In genomic region chr5:127001621-127002296, GRCh38 we compare ENCODE assay signal across 12 cellular contexts. TPM values are rescaled to one million over a fixed set of nuclear protein-coding genes. Genes with fewer than 3 reads are reported as not detected.
DNase-seq lines count a peak whose midpoint lies in the region; ATAC-seq and TF ChIP-seq lines count a peak whose summit lies in the region.
"Had no signal": no experiment of that assay in that cellular context is flagged by ENCODE, and none has a peak within 500 bp of the region (broad histone marks: within the 10 kb centered on the region; RNA-seq: fewer than 3 reads in every experiment).

No MANE protein-coding gene starts in this region.

- H3K36me3 ChIP-seq in sigmoid colon = no peaks in the 10 kb centered on the region

- no peak for TF ChIP-seq EP300 in sigmoid colon (IDR thresholded peaks at IDR 0.05)

- DNase-seq in GM04504 (ENCODE audit: low read depth) (peak; percentile 85), fibroblast of villous mesenchyme (ENCODE audit: low read depth) (peak; percentile 94), pulmonary artery endothelial cell (ENCODE audit: low read depth, low spot score) (peak; percentile 43), sigmoid colon (no peak), NCI-H2107 (lab: John Stamatoyannopoulos, UW) (no peak)
- DNase-seq: midbrain, NCI-H524, T-helper 1 cell had no signal

- no peak for TF ChIP-seq POLR2A in sigmoid colon (IDR thresholded peaks at IDR 0.05)

- H3K4me1 ChIP-seq in sigmoid colon = peaks cover 0 to 9% (median 4%) of the 10 kb centered on the region in 4 donors

- 68 to 73% methylated on average over 4 of the region's 4 CpGs for WGBS in sigmoid colon, 2 donors

- H3K4me3 ChIP-seq in fibroblast of villous mesenchyme (ENCODE audit: low read depth, low read length) (no peak overlapping the region), sigmoid colon (no peak overlapping the region)
- H3K4me3 ChIP-seq: GM23338 had no signal

- no peak overlapping the region for H3K27ac ChIP-seq in sigmoid colon

- no peaks in the 10 kb centered on the region for H3K9me3 ChIP-seq in sigmoid colon

- intact Hi-C loops in sigmoid colon (cut with DNase I) = no loop called here

- TF ChIP-seq CTCF in fibroblast of villous mesenchyme (IDR thresholded peaks at IDR 0.05; ENCODE audit: insufficient read depth, low read depth, low read length) (no peak), sigmoid colon (IDR thresholded peaks at IDR 0.05) (no peak)

- peak; percentile 88 for ATAC-seq in SK-N-SH treated with all-trans-retinoic acid at 6 μM for 48 hours
- no peak for ATAC-seq in HG03097 (IDR thresholded peaks at IDR 0.05; ENCODE audit: low FRiP score, unreplicated experiment)
- no peak for ATAC-seq in GM19395 (IDR thresholded peaks at IDR 0.05; ENCODE audit: unreplicated experiment)
- ATAC-seq: GM23338 had no signal

- no peaks in the 10 kb centered on the region for H3K27me3 ChIP-seq in sigmoid colon

TF ChIP-seq in SK-N-SH treated with all-trans-retinoic acid at 6 μM for 48 hours, 23 proteins besides CTCF, POLR2A, EP300 and RAD21:
- TF ChIP-seq CSDC2 (CRISPR knock-in tag; IDR thresholded peaks at IDR 0.05) = 0 out of 2 replicates have a peak, but pooled peaks have one; percentile 15
- 0 out of 2 replicates have a peak, but pooled peaks have one; percentile 17 for TF ChIP-seq SNAI2 (CRISPR knock-in tag; IDR thresholded peaks at IDR 0.05)
- TF ChIP-seq ISL1 (CRISPR knock-in tag; IDR thresholded peaks at IDR 0.05) = peak; percentile 76
- TF ChIP-seq ESRRG (CRISPR knock-in tag; IDR thresholded peaks at IDR 0.05) = no peak
- TF ChIP-seq CREB5 (CRISPR knock-in tag; IDR thresholded peaks at IDR 0.05; ENCODE audit: low read depth) = peak; percentile 60
- no peak for TF ChIP-seq ZFP3 (CRISPR knock-in tag; IDR thresholded peaks at IDR 0.05)

RNA-seq across cellular contexts. Expression of gene MARCHF3, which starts 28.6 kb away (rescaled TPM):
- total RNA-seq in fibroblast of villous mesenchyme (8.4 and 10.4 TPM in 2 replicates), pulmonary artery endothelial cell (57.9 and 101 TPM in 2 replicates), sigmoid colon (10 to 100 TPM in 2 of 4 donors, 1 to 10 TPM in 2; 4.4 to 14.6 (median 9.6) TPM)
- polyA plus RNA-seq in sigmoid colon = 10 to 100 TPM; 16.8 to 31.8 (median 24.0) TPM

Comparison
In these comparisons a context has a peak if more than half of its experiments do, and no peak if none do; other contexts are left out.
1. DNase-seq: peak in GM04504 (single experiment), fibroblast of villous mesenchyme (single experiment) and pulmonary artery endothelial cell (single experiment); none in sigmoid colon (single experiment) and NCI-H2107 (single experiment).